ENCODE assay signal across 20 cellular contexts in the genomic region with DNA sequence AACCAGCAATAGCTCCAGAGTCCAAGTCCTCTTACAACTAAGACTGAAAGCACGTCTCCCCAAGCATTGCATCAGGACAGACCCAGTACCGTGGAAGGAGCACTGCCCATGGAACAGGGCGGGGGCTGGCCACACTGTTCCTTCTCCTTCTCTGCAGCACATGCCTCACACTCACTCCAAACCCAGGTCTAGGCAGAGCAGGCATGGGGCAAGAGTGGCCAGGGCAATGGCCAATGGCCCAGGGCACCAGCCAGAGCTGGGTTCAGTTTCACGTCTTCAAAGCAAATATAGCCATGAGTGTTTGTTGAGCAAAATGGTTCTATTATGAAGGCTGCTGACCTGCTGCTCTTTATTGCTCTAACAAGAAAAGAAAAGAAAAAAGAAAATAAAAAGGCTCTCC.
"Had no signal": no experiment of that assay in that cellular context is flagged by ENCODE, and none has a peak within 500 bp of the region (broad histone marks: within the 10 kb centered on the region; RNA-seq: fewer than 3 reads in every experiment).

No MANE protein-coding gene starts in this region.

- ATAC-seq: T-helper 17 cell had no signal

- H3K27me3 ChIP-seq: brain microvascular endothelial cell, cardiac muscle cell, Peyer's patch had no signal

- H3K9me3 Mint-ChIP-seq: activated B cell treated with CpG ODN at 0.5 μM for 24 hours; activated CD4-positive, alpha-beta T cell treated with anti-CD3 and anti-CD28 coated beads, Interleukin-2, amount 10 ng/mL, durations not matched to agents 24 days and 14 days; activated naive CD4-positive, alpha-beta T cell treated with anti-CD3 and anti-CD28 coated beads for 36 hours; activated naive CD8-positive, alpha-beta T cell treated with anti-CD3 and anti-CD28 coated beads for 36 hours; activated T-helper 17 cell treated with anti-CD3 and anti-CD28 coated beads, Interleukin-2, amount 50 U/mL, for 72 hours had no signal

- H3K4me1 ChIP-seq: Peyer's patch had no signal

- H3K4me1 Mint-ChIP-seq: activated B cell treated with CpG ODN at 0.5 μM for 24 hours; activated T-helper 17 cell treated with anti-CD3 and anti-CD28 coated beads, Interleukin-2, amount 50 U/mL, for 72 hours had no signal

- DNase-seq: activated B cell treated with CpG ODN at 0.5 μM for 24 hours; activated CD4-positive, alpha-beta T cell treated with anti-CD3 and anti-CD28 coated beads for 1 hour; activated CD4-positive, alpha-beta T cell treated with anti-CD3 and anti-CD28 coated beads, Interleukin-2, amount 10 ng/mL, durations not matched to agents 24 days and 14 days; activated CD4-positive, alpha-beta T cell treated with anti-CD3 and anti-CD28 coated beads, Interleukin-2, amount 50 U/mL, for 48 hours; activated CD8-positive, alpha-beta memory T cell treated with anti-CD3 and anti-CD28 coated beads for 24 hours; activated gamma-delta T cell; activated naive CD8-positive, alpha-beta T cell treated with anti-CD3 and anti-CD28 coated beads for 36 hours; activated T-cell treated with anti-CD3 and anti-CD28 coated beads, Interleukin-2, amount 50 U/mL, for 48 hours; brain microvascular endothelial cell; KG1; NCI-H1092; NCI-H2171; NCI-H226; Peyer's patch; SIG-M5; T-helper 17 cell; T-helper 9 cell had no signal

- H3K27ac ChIP-seq: brain microvascular endothelial cell, cardiac muscle cell, Peyer's patch had no signal

- H3K27me3 Mint-ChIP-seq: activated CD4-positive, alpha-beta T cell treated with anti-CD3 and anti-CD28 coated beads, Interleukin-2, amount 10 ng/mL, durations not matched to agents 24 days and 14 days; activated naive CD8-positive, alpha-beta T cell treated with anti-CD3 and anti-CD28 coated beads for 36 hours had no signal

- H3K27ac Mint-ChIP-seq: activated B cell treated with CpG ODN at 0.5 μM for 24 hours; activated CD4-positive, alpha-beta T cell treated with anti-CD3 and anti-CD28 coated beads, Interleukin-2, amount 10 ng/mL, durations not matched to agents 24 days and 14 days; activated naive CD4-positive, alpha-beta T cell treated with anti-CD3 and anti-CD28 coated beads for 36 hours; activated naive CD8-positive, alpha-beta T cell treated with anti-CD3 and anti-CD28 coated beads for 36 hours; activated T-helper 17 cell treated with anti-CD3 and anti-CD28 coated beads, Interleukin-2, amount 50 U/mL, for 72 hours had no signal

- H3K4me3 ChIP-seq: cardiac muscle cell, Peyer's patch had no signal

- H3K36me3 ChIP-seq: brain microvascular endothelial cell, cardiac muscle cell, Peyer's patch had no signal

- H3K4me3 Mint-ChIP-seq: activated B cell treated with CpG ODN at 0.5 μM for 24 hours; activated CD4-positive, alpha-beta T cell treated with anti-CD3 and anti-CD28 coated beads, Interleukin-2, amount 10 ng/mL, durations not matched to agents 24 days and 14 days; activated naive CD4-positive, alpha-beta T cell treated with anti-CD3 and anti-CD28 coated beads for 36 hours; activated naive CD8-positive, alpha-beta T cell treated with anti-CD3 and anti-CD28 coated beads for 36 hours; activated T-helper 17 cell treated with anti-CD3 and anti-CD28 coated beads, Interleukin-2, amount 50 U/mL, for 72 hours; T-helper 17 cell had no signal

- H3K36me3 Mint-ChIP-seq: activated naive CD8-positive, alpha-beta T cell treated with anti-CD3 and anti-CD28 coated beads for 36 hours had no signal

- H3K9me3 ChIP-seq: Peyer's patch had no signal
